In genomic region chr7:97503367-97504094, GRCh38 we compare ENCODE assay signal across 22 cellular contexts.
"Had no signal": no experiment of that assay in that cellular context is flagged by ENCODE, and none has a peak within 500 bp of the region (broad histone marks: within the 10 kb centered on the region; RNA-seq: fewer than 3 reads in every experiment).

No MANE protein-coding gene starts in this region.

- H3K4me1 ChIP-seq: Peyer's patch, SJCRH30 had no signal

- H3K4me3 ChIP-seq: MG63, PC-9, Peyer's patch, SJCRH30 had no signal

- H3K36me3 ChIP-seq: MG63, Peyer's patch, SJCRH30 had no signal

- H3K27me3 ChIP-seq: MG63, Peyer's patch had no signal

- H3K9me3 ChIP-seq: MG63, Peyer's patch, SJCRH30 had no signal

- H3K27ac ChIP-seq: HL-60, PC-9, Peyer's patch, SJCRH30 had no signal

- H3K4me2 ChIP-seq: PC-9 had no signal

- DNase-seq: IMR-90; Karpas-422; KG1; MG63; NCI-H1092; NCI-H1105 treated with DMSO at 0.1 percent for 48 hours; NCI-H1417 treated with DMSO at 0.1 percent for 48 hours; NCI-H187; NCI-H2029 treated with DMSO at 0.1 percent for 48 hours; NCI-H2227 treated with DMSO at 0.1 percent for 48 hours; NCI-H510A; NCI-H524 treated with DMSO at 0.1 percent for 48 hours; NCI-H69; NCI-H774; NK-92 treated with Interleukin-12 subunit alpha and Interleukin-12 subunit beta, amount 100 ng/mL, for 24 hours; PC-9; Peyer's patch; SHP77 treated with DMSO at 0.1 percent for 48 hours; SJCRH30 had no signal

- ATAC-seq: Right ventricle myocardium inferior, SK-N-SH treated with all-trans-retinoic acid at 6 μM for 48 hours had no signal

- H2AFZ ChIP-seq: PC-9 had no signal
